ENCODE assay signal across 11 cellular contexts in genomic region chr4:37561803-37562207, GRCh38.
A peak's percentile ranks its signal among the peaks of the same experiment; 100 is the strongest.
DNase-seq lines count a peak whose midpoint lies in the region; ATAC-seq lines count a peak whose summit lies in the region.
"Had no signal": no experiment of that assay in that cellular context is flagged by ENCODE, and none has a peak within 500 bp of the region (broad histone marks: within the 10 kb centered on the region; RNA-seq: fewer than 3 reads in every experiment).

No MANE protein-coding gene starts in this region.

- peak; percentile 59 for ATAC-seq in HG02884 (IDR thresholded peaks at IDR 0.05; ENCODE audit: unreplicated experiment)
- ATAC-seq: Panc1 had no signal

- peak; percentile 3 for DNase-seq in DMS 273 (lab: John Stamatoyannopoulos, UW; ENCODE audit: unreplicated experiment)
- no peak for DNase-seq in DMS 273 treated with DMSO at 0.1 percent for 48 hours (lab: John Stamatoyannopoulos, UW)
- peak; percentile 53 for DNase-seq in OCI-M1 (lab: John Stamatoyannopoulos, UW)
- peak; percentile 58 for DNase-seq in non-pigmented ciliary epithelial cell (ENCODE audit: low read depth)
- no peak for DNase-seq in hepatic stellate cell (ENCODE audit: low spot score)
- DNase-seq in NCI-H1930 (lab: John Stamatoyannopoulos, UW): no peak
- DNase-seq in AG20443 (ENCODE audit: low spot score): no peak
- DNase-seq: activated effector memory CD4-positive, alpha-beta T cell treated with Interleukin-2 at 50 U/mL for 16 hours; testis had no signal

Comparison
In these comparisons a context has a peak if more than half of its experiments do, and no peak if none do; other contexts are left out.
1. DNase-seq: peak in DMS 273 (single experiment), OCI-M1 (single experiment) and non-pigmented ciliary epithelial cell (single experiment); none in DMS 273 treated with DMSO at 0.1 percent for 48 hours (single experiment), hepatic stellate cell (single experiment), NCI-H1930 (0 of 2) and AG20443 (single experiment).